Comparison of ENCODE assay signal across 18 cellular contexts in genomic region chr5:148986636-148987035, GRCh38.
DNase-seq lines count a peak whose midpoint lies in the region; ATAC-seq and TF ChIP-seq lines count a peak whose summit lies in the region.
"Had no signal": no experiment of that assay in that cellular context is flagged by ENCODE, and none has a peak within 500 bp of the region (broad histone marks: within the 10 kb centered on the region; RNA-seq: fewer than 3 reads in every experiment).

No MANE protein-coding gene starts in this region.

- peak overlapping the region; percentile 14 for H3K27ac Mint-ChIP-seq in type B pancreatic cell
- H3K27ac Mint-ChIP-seq: CD8-positive, alpha-beta memory T cell; GM23338 had no signal

- no peaks in the 10 kb centered on the region for H3K36me3 ChIP-seq in lower lobe of right lung
- H3K36me3 ChIP-seq: BLaER1 had no signal

- H3K9me3 Mint-ChIP-seq in type B pancreatic cell = no peaks in the 10 kb centered on the region
- H3K9me3 Mint-ChIP-seq: GM23338 had no signal

- no peaks in the 10 kb centered on the region for H3K9me3 ChIP-seq in lower lobe of right lung
- H3K9me3 ChIP-seq: BLaER1 had no signal

- no peaks in the 10 kb centered on the region for H3K4me1 ChIP-seq in lower lobe of right lung
- H3K4me1 ChIP-seq: BLaER1 had no signal

- H3K4me3 ChIP-seq in lower lobe of right lung = no peak overlapping the region
- H3K4me3 ChIP-seq: BLaER1, GM23338 had no signal

- DNase-seq in NCI-H82 (lab: John Stamatoyannopoulos, UW) (peak; percentile 14), NCI-H82 treated with DMSO at 0.1 percent for 48 hours (lab: John Stamatoyannopoulos, UW; ENCODE audit: unreplicated experiment) (no peak), lower lobe of right lung (no peak), type B pancreatic cell (ENCODE audit: extremely low spot score, unreplicated experiment) (no peak), NCI-H1092 (lab: John Stamatoyannopoulos, UW) (no peak), NCI-H526 (lab: John Stamatoyannopoulos, UW) (no peak)
- DNase-seq: CD8-positive, alpha-beta memory T cell; DMS 273 treated with DMSO at 0.1 percent for 48 hours; Kasumi-1; NCI-H1417 treated with DMSO at 0.1 percent for 48 hours; NCI-H2029 treated with DMSO at 0.1 percent for 48 hours; NCI-H510A treated with DMSO at 0.1 percent for 48 hours; Right ventricle myocardium superior had no signal

- H3K27me3 ChIP-seq in lower lobe of right lung (ENCODE audit: low read depth) = no peaks in the 10 kb centered on the region
- H3K27me3 ChIP-seq: BLaER1 had no signal

- TF ChIP-seq CTCF in lower lobe of right lung (IDR thresholded peaks at IDR 0.05) (no peak), type B pancreatic cell (conservative IDR thresholded peaks at IDR 0.05) (no peak)

- intact Hi-C loops in lower lobe of right lung (cut with DNase I) = no loop called here

- ATAC-seq in esophagus mucosa (peak; percentile 96), lower lobe of right lung (peak; percentile 66 to 92), HG03469 (IDR thresholded peaks at IDR 0.05; ENCODE audit: unreplicated experiment) (no peak)
- ATAC-seq: GM23338 had no signal

- no peak overlapping the region for H3K4me3 Mint-ChIP-seq in type B pancreatic cell
- H3K4me3 Mint-ChIP-seq: CD8-positive, alpha-beta memory T cell; GM23338 had no signal

- no peaks in the 10 kb centered on the region for H3K4me1 Mint-ChIP-seq in type B pancreatic cell (ENCODE audit: unreplicated experiment)
- H3K4me1 Mint-ChIP-seq: CD8-positive, alpha-beta memory T cell had no signal

- H3K27ac ChIP-seq in lower lobe of right lung = no peak overlapping the region
- H3K27ac ChIP-seq: 22Rv1, BLaER1 had no signal

- no peaks in the 10 kb centered on the region for H3K27me3 Mint-ChIP-seq in type B pancreatic cell

- H3K36me3 Mint-ChIP-seq in type B pancreatic cell = no peaks in the 10 kb centered on the region
